12 cellular contexts compared by ENCODE assay signal in genomic region chr12:132449565-132450390, GRCh38. TPM values are rescaled to one million over a fixed set of nuclear protein-coding genes. Genes with fewer than 3 reads are reported as not detected.
DNase-seq lines count a peak whose midpoint lies in the region; ATAC-seq, FAIRE-seq and TF ChIP-seq lines count a peak whose summit lies in the region.
"Had no signal": no experiment of that assay in that cellular context is flagged by ENCODE, and none has a peak within 500 bp of the region (broad histone marks: within the 10 kb centered on the region; RNA-seq: fewer than 3 reads in every experiment).

No MANE protein-coding gene starts in this region.

- H3K4me1 Mint-ChIP-seq in H9: peaks cover 10% of the 10 kb centered on the region in 2 experiments

- H3K4me3 Mint-ChIP-seq in H9: no peak overlapping the region; a peak in 1 of 5 replicates
- H3K4me3 Mint-ChIP-seq: endodermal cell had no signal

- H2BK20ac ChIP-seq in H9 (ENCODE audit: low read depth, low read length, poor library complexity, severe bottlenecking): no peak overlapping the region

- H3K4me3 ChIP-seq in hepatocyte: no peak overlapping the region

- H3K27me3 ChIP-seq in hepatocyte (peaks cover 2% of the 10 kb centered on the region), H9 (ENCODE audit: insufficient read depth, low read length) (peaks cover 18% of the 10 kb centered on the region; the same call in 1 of the 2 replicates)

- DNase-seq in GM18507 (ENCODE audit: extremely low spot score, insufficient read length, low read depth) (peak; percentile 58), hepatocyte (ENCODE audit: low spot score) (no peak), H9 (no peak), AML-193 (lab: John Stamatoyannopoulos, UW) (no peak)
- DNase-seq in stimulated activated CD4-positive, alpha-beta T cell treated with anti-CD3 and anti-CD28 coated beads, Interleukin-4, amount 100 ng/mL, for 1 hour: no peak
- DNase-seq in stimulated activated CD4-positive, alpha-beta T cell treated with anti-CD3 and anti-CD28 coated beads, Interleukin-4, amount 100 ng/mL, for 24 hours: no peak
- DNase-seq: activated T-cell treated with anti-CD3 and anti-CD28 coated beads for 4 hours, endodermal cell, KBM-7 had no signal

- H3K9me3 ChIP-seq in hepatocyte (ENCODE audit: low read depth): no peaks in the 10 kb centered on the region
- H3K9me3 ChIP-seq in H9 (ENCODE audit: control insufficient read depth, low read depth, low read length): no peaks in the 10 kb centered on the region

- ATAC-seq in GM21367 (IDR thresholded peaks at IDR 0.05; ENCODE audit: unreplicated experiment) (peak; percentile 55), HG03175 (IDR thresholded peaks at IDR 0.05; ENCODE audit: unreplicated experiment) (peak; percentile 73)
- ATAC-seq: Panc1 had no signal

- FAIRE-seq in GM18507 (lab: Jason Lieb, UNC): peak; percentile 93

- no peak overlapping the region for H2AK5ac ChIP-seq in H9 (ENCODE audit: insufficient read length, low read length)

- H3K4ac ChIP-seq in H9 (ENCODE audit: low read depth, low read length): no peak overlapping the region

- H4K20me1 ChIP-seq in hepatocyte (ENCODE audit: insufficient read depth, poor library complexity, severe bottlenecking): no peaks in the 10 kb centered on the region
- no peaks in the 10 kb centered on the region for H4K20me1 ChIP-seq in H9 (ENCODE audit: control insufficient read depth, insufficient read depth, insufficient read length)

- H2BK15ac ChIP-seq in H9 (ENCODE audit: low read depth, low read length): no peak overlapping the region

- H3K18ac ChIP-seq in H9 (ENCODE audit: insufficient read length, low read depth, low read length): no peak overlapping the region

- no peak overlapping the region for H4K5ac ChIP-seq in H9 (ENCODE audit: insufficient read length, low read depth, low read length)

- H3K79me1 ChIP-seq in H9 (ENCODE audit: insufficient read depth, low read depth, low read length, poor library complexity, severe bottlenecking): no peaks in the 10 kb centered on the region

- no peak overlapping the region for H3K9ac ChIP-seq in H9 (ENCODE audit: extremely low read depth, insufficient read length, low read length)

- H3K9me3 Mint-ChIP-seq in H9: peaks cover 9 to 22% of the 10 kb centered on the region in 2 experiments

- no peak overlapping the region for H4K91ac ChIP-seq in H9 (ENCODE audit: insufficient read length, low read depth, low read length)

- no peak overlapping the region for H2BK12ac ChIP-seq in H9 (ENCODE audit: insufficient read length, low read depth, low read length)

- no peaks in the 10 kb centered on the region for H3K9me2 ChIP-seq in hepatocyte (replicated peaks; ENCODE audit: insufficient read depth)

- H3K4me1 ChIP-seq in hepatocyte (ENCODE audit: insufficient read depth) (peaks cover 27% of the 10 kb centered on the region), H9 (ENCODE audit: insufficient read depth, low read length) (no peaks in the 10 kb centered on the region)

- no peak overlapping the region for H3K27ac Mint-ChIP-seq in H9
- H3K27ac Mint-ChIP-seq: endodermal cell had no signal

- H3K27ac ChIP-seq in hepatocyte (peak overlapping the region; percentile 86), H9 (ENCODE audit: insufficient read length, low read depth, low read length) (no peak overlapping the region)

- no peak overlapping the region for H2BK5ac ChIP-seq in H9 (ENCODE audit: insufficient read length, low read length)

- H3K56ac ChIP-seq in H9 (ENCODE audit: insufficient read length, low read depth, low read length): no peak overlapping the region

- 74% methylated on average over 21 of the region's 21 CpGs for WGBS in hepatocyte (ENCODE audit: low lambda C conversion rate, missing lambda C conversion rate)
- WGBS in H9 (ENCODE audit: extremely low coverage, insufficient read length, low lambda C conversion rate): no CpG with 5 or more reads among the region's 21 CpGs

- H2AFZ ChIP-seq in hepatocyte: no peak overlapping the region
- H2AFZ ChIP-seq in H9 (ENCODE audit: low read length): no peak overlapping the region

- H3K27me3 Mint-ChIP-seq in H9 (ENCODE audit: low read depth): peaks cover 94% of the 10 kb centered on the region

- no peak overlapping the region for H3K23ac ChIP-seq in H9 (ENCODE audit: insufficient read length, low read depth, low read length)

- no peak for TF ChIP-seq CTCF in hepatocyte (IDR thresholded peaks at IDR 0.05; ENCODE audit: poor library complexity)
- no peak for TF ChIP-seq CTCF in H9 (conservative IDR thresholded peaks at IDR 0.05)

- no peak overlapping the region for H2BK120ac ChIP-seq in H9 (ENCODE audit: low read depth, low read length, poor library complexity, severe bottlenecking)

- H3K14ac ChIP-seq in H9 (ENCODE audit: insufficient read depth, low read length): no peak overlapping the region

- H3K4me2 ChIP-seq in hepatocyte (peak overlapping the region; percentile 49), H9 (ENCODE audit: insufficient read depth, insufficient read length, low read length) (no peak overlapping the region)

- H4K8ac ChIP-seq in H9 (replicated peaks; ENCODE audit: insufficient read length, low read depth, low read length): no peak overlapping the region

- no peak overlapping the region for H3T11ph ChIP-seq in H9 (ENCODE audit: low read length)

- H3K36me3 Mint-ChIP-seq in H9 (ENCODE audit: insufficient read depth in 1 of 3, low read depth in 3 of 3): peaks cover 0 to 6% (median 0%) of the 10 kb centered on the region in 3 experiments; a peak in 2 of 7 replicates

- H3K79me2 ChIP-seq in hepatocyte (no peaks in the 10 kb centered on the region), H9 (ENCODE audit: insufficient read depth, low read length) (no peaks in the 10 kb centered on the region)

- H3K23me2 ChIP-seq in H9 (ENCODE audit: insufficient read length, low read depth, low read length, poor library complexity, severe bottlenecking): peaks cover 3% of the 10 kb centered on the region

- no peaks in the 10 kb centered on the region for H3K36me3 ChIP-seq in hepatocyte (replicated peaks; ENCODE audit: insufficient read depth, low read depth)

RNA-seq across cellular contexts. Expression of gene FBRSL1, which starts 40.2 kb away (rescaled TPM):
- total RNA-seq in hepatocyte (5.8 and 18.5 TPM in 2 replicates), H9 (2021) (90.8 and 92.3 TPM in 2 replicates)
- 61.1 and 69.1 TPM in 2 replicates for polyA plus RNA-seq in hepatocyte
